Comparison of ENCODE assay signal across 9 cellular contexts in the genomic region with DNA sequence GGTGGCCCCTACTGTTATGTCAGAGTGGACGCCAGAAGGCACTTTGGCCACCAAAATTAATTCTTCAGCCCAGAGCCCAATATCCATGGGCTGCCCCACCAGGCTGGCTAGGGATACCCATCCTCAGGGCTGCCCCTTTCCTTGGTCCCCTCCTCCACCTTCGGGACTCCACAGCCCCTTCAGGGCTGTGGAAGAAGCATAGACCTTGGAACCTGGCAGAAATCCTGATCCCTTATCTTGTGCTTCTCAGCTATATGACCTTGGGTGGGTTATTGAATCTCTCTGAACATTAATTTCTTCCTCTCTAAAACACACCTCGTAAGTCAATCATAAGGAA.
DNase-seq lines count a peak whose midpoint lies in the region; ATAC-seq and TF ChIP-seq lines count a peak whose summit lies in the region.
"Had no signal": no experiment of that assay in that cellular context is flagged by ENCODE, and none has a peak within 500 bp of the region (broad histone marks: within the 10 kb centered on the region; RNA-seq: fewer than 3 reads in every experiment).

No MANE protein-coding gene starts in this region.

- no peaks in the 10 kb centered on the region for H3K36me3 ChIP-seq in BLaER1
- H3K36me3 ChIP-seq in MM.1S (replicated peaks; ENCODE audit: insufficient read depth, low read length) = no peaks in the 10 kb centered on the region
- peaks cover 0 to 4% of the 10 kb centered on the region in 2 donors for H3K36me3 ChIP-seq in duodenal mucosa (ENCODE audit: control insufficient read depth in 1 of 2, insufficient read depth in 2 of 2, low read length in 2 of 2)

- H3K9me3 Mint-ChIP-seq in nephron progenitor cell = no peaks in the 10 kb centered on the region

- H4K20me1 ChIP-seq in BLaER1 = peaks cover 50% of the 10 kb centered on the region
- no peaks in the 10 kb centered on the region for H4K20me1 ChIP-seq in MM.1S (ENCODE audit: insufficient read depth, low read length)

- TF ChIP-seq CTCF in MM.1S (IDR thresholded peaks at IDR 0.05; ENCODE audit: low read length) (no peak), nephron progenitor cell (IDR thresholded peaks at IDR 0.05) (no peak)

- no peak overlapping the region for H3K27ac Mint-ChIP-seq in nephron progenitor cell

- peaks cover 50% of the 10 kb centered on the region for H3K27me3 ChIP-seq in BLaER1
- no peaks in the 10 kb centered on the region for H3K27me3 ChIP-seq in MM.1S (replicated peaks; ENCODE audit: insufficient read depth, low read length)
- H3K27me3 ChIP-seq in duodenal mucosa (ENCODE audit: control insufficient read depth in 1 of 2, insufficient read depth in 2 of 2, low read length in 2 of 2) = no peaks in the 10 kb centered on the region

- H3K4me1 Mint-ChIP-seq in nephron progenitor cell = peaks cover 55% of the 10 kb centered on the region

- peaks cover 62% of the 10 kb centered on the region for H3K79me2 ChIP-seq in MM.1S (ENCODE audit: low read length)

- H3K4me3 Mint-ChIP-seq in nephron progenitor cell = peak overlapping the region; percentile 73

- peak overlapping the region; percentile 89 for H2AFZ ChIP-seq in MM.1S (ENCODE audit: low read length)

- H3K4me3 ChIP-seq in BLaER1 = peak overlapping the region; percentile 99
- peak overlapping the region; percentile 81 for H3K4me3 ChIP-seq in MM.1S (ENCODE audit: low read length)
- peak overlapping the region; percentile 67 to 75 for H3K4me3 ChIP-seq in duodenal mucosa (ENCODE audit: low read depth in 1 of 2, low read length in 2 of 2)

- H3K27me3 Mint-ChIP-seq in nephron progenitor cell (ENCODE audit: low read depth, poor library complexity) = peaks cover 4% of the 10 kb centered on the region

- no peaks in the 10 kb centered on the region for H3K36me3 Mint-ChIP-seq in nephron progenitor cell (ENCODE audit: low read depth)

- no peak overlapping the region for H3K27ac ChIP-seq in BLaER1
- H3K27ac ChIP-seq in MM.1S (ENCODE audit: low read length) = no peak overlapping the region
- no peak overlapping the region for H3K27ac ChIP-seq in duodenal mucosa (ENCODE audit: low read depth, low read length)

- H3K9me2 ChIP-seq in MM.1S (replicated peaks; ENCODE audit: insufficient read depth, low read length) = no peaks in the 10 kb centered on the region

- H3K4me1 ChIP-seq in BLaER1 = peaks cover 69% of the 10 kb centered on the region
- H3K4me1 ChIP-seq in MM.1S (ENCODE audit: low read length) = peaks cover 27% of the 10 kb centered on the region
- H3K4me1 ChIP-seq in duodenal mucosa (ENCODE audit: control insufficient read depth in 1 of 2, insufficient read depth in 2 of 2, low read length in 2 of 2) = peaks cover 40 to 56% of the 10 kb centered on the region in 2 donors

- no peak for DNase-seq in MM.1S
- no peak for DNase-seq in nephron progenitor cell
- no peak for DNase-seq in COLO668 (lab: John Stamatoyannopoulos, UW; ENCODE audit: unreplicated experiment)
- DNase-seq in D341Med (ENCODE audit: low spot score) = no peak
- DNase-seq in NCI-H2081 treated with DMSO at 0.1 percent for 48 hours (lab: John Stamatoyannopoulos, UW) = no peak
- DNase-seq: NCI-H187 treated with DMSO at 0.1 percent for 48 hours had no signal

- H3K9me3 ChIP-seq in BLaER1 = no peaks in the 10 kb centered on the region
- H3K9me3 ChIP-seq in MM.1S (replicated peaks; ENCODE audit: insufficient read depth, low read length) = no peaks in the 10 kb centered on the region
- H3K9me3 ChIP-seq in duodenal mucosa (ENCODE audit: control insufficient read depth in 1 of 2, low read length in 2 of 2) = no peaks in the 10 kb centered on the region

- H3K9ac ChIP-seq in BLaER1 = peak overlapping the region; percentile 99; the same call in 1 of the 2 replicates
- H3K9ac ChIP-seq in MM.1S (ENCODE audit: low read length) = peak overlapping the region; percentile 83; the same call in 1 of the 2 replicates
- peak overlapping the region; percentile 4 to 89 for H3K9ac ChIP-seq in duodenal mucosa (ENCODE audit: low read depth in 1 of 2, low read length in 2 of 2)

- H3K4me2 ChIP-seq in BLaER1 (peak overlapping the region; percentile 99), MM.1S (ENCODE audit: low read depth, low read length) (peak overlapping the region; percentile 84)

- peaks cover 23% of the 10 kb centered on the region for H3F3A ChIP-seq in MM.1S (ENCODE audit: insufficient read depth, low read length)

- no peak for ATAC-seq in HG03442 (IDR thresholded peaks at IDR 0.05; ENCODE audit: unreplicated experiment)

Comparison
In these comparisons a context has a peak if more than half of its experiments do, and no peak if none do; other contexts are left out.
1. H3K9ac ChIP-seq: peak in every context shown above with its lines; median percentile 99 in BLaER1; 83 in MM.1S; 46 in duodenal mucosa.